ENCODE assay signal across 8 cellular contexts in genomic region chr12:26119391-26119981, GRCh38. TPM values are rescaled to one million over a fixed set of nuclear protein-coding genes. Genes with fewer than 3 reads are reported as not detected.
DNase-seq lines count a peak whose midpoint lies in the region; ATAC-seq and TF ChIP-seq lines count a peak whose summit lies in the region.

No MANE protein-coding gene starts in this region.

- no peak overlapping the region for H3K4me3 Mint-ChIP-seq in progenitor cell of endocrine pancreas (ENCODE audit: low read depth)

- intact Hi-C loops in esophagus muscularis mucosa (cut with DNase I) = no loop called here

- peak; percentile 52 to 62 (median 54) for TF ChIP-seq CTCF in esophagus muscularis mucosa (IDR thresholded peaks at IDR 0.05)
- peak; percentile 68 for TF ChIP-seq CTCF in progenitor cell of endocrine pancreas (IDR thresholded peaks at IDR 0.05; ENCODE audit: unreplicated experiment)

- H3K36me3 Mint-ChIP-seq in progenitor cell of endocrine pancreas (ENCODE audit: insufficient read depth) = no peaks in the 10 kb centered on the region

- H3K9me3 Mint-ChIP-seq in progenitor cell of endocrine pancreas (ENCODE audit: low read depth) = no peaks in the 10 kb centered on the region

- peaks cover 42% of the 10 kb centered on the region for H3K4me1 Mint-ChIP-seq in progenitor cell of endocrine pancreas (ENCODE audit: low read depth)

- no peaks in the 10 kb centered on the region for H3K9me3 ChIP-seq in esophagus muscularis mucosa

- DNase-seq in G401 (ENCODE audit: low spot score) = peak; percentile 86
- DNase-seq in RPMI7951 (ENCODE audit: low read depth) = peak; percentile 70
- DNase-seq in esophagus muscularis mucosa (ENCODE audit: extremely low spot score) = no peak
- DNase-seq in progenitor cell of endocrine pancreas (ENCODE audit: low spot score, unreplicated experiment) = no peak
- DNase-seq in NCI-H1048 (lab: John Stamatoyannopoulos, UW) = no peak
- no peak for DNase-seq in stimulated activated CD4-positive, alpha-beta T cell treated with anti-CD3 and anti-CD28 coated beads, Interleukin-1b, Interleukin-23, amount 100 ng/mL, for 48 hours

- no peak for TF ChIP-seq EP300 in esophagus muscularis mucosa (IDR thresholded peaks at IDR 0.05)

- peak overlapping the region in 1 of 4 donors; percentile 7 for H3K4me3 ChIP-seq in esophagus muscularis mucosa

- peak overlapping the region; percentile 96 to 97 (median 97) for H3K27ac ChIP-seq in esophagus muscularis mucosa (replicated peaks in 1 of 4)

- TF ChIP-seq POLR2A in esophagus muscularis mucosa (IDR thresholded peaks at IDR 0.05; ENCODE audit: low read depth) = no peak

- H3K36me3 ChIP-seq in esophagus muscularis mucosa = no peaks in the 10 kb centered on the region

- no peaks in the 10 kb centered on the region for H3K27me3 ChIP-seq in esophagus muscularis mucosa

- no peak overlapping the region for H3K27ac Mint-ChIP-seq in progenitor cell of endocrine pancreas

- ATAC-seq in HG03354 (IDR thresholded peaks at IDR 0.05; ENCODE audit: poor library complexity, severe bottlenecking, unreplicated experiment) = peak; percentile 61
- no peak for ATAC-seq in HG02885 (IDR thresholded peaks at IDR 0.05; ENCODE audit: poor library complexity, unreplicated experiment)

- in situ Hi-C loops in G401 (cut with HindIII; ENCODE audit: low sequenced_read_pairs) = no loop called here

- peaks cover 63% of the 10 kb centered on the region for H3K27me3 Mint-ChIP-seq in progenitor cell of endocrine pancreas

- peaks cover 36 to 77% (median 71%) of the 10 kb centered on the region in 4 donors for H3K4me1 ChIP-seq in esophagus muscularis mucosa

- WGBS in esophagus muscularis mucosa = 17% methylated on average over 2 of the region's 2 CpGs

RNA-seq across cellular contexts. Expression of gene BHLHE41, which starts 5.4 kb away (rescaled TPM):
- 1.4 and 2.8 TPM in 2 replicates for total RNA-seq in G401 (2014; rRNA removed; shearing (Covaris generic))
- total RNA-seq in RPMI7951 (2014; rRNA removed; shearing (Covaris generic)) = 7.8 and 9.1 TPM in 2 replicates
- total RNA-seq in esophagus muscularis mucosa (10 to 100 TPM in 3 of 4 donors, 1 to 10 TPM in 1; 6.3 to 20.0 (median 14.8) TPM), progenitor cell of endocrine pancreas (0.46 and 0.78 TPM in 2 replicates)

Comparison
In these comparisons a context has a peak if more than half of its experiments do, and no peak if none do; other contexts are left out.
1. DNase-seq: peak in G401 (single experiment) and RPMI7951 (single experiment); none in esophagus muscularis mucosa (single experiment), progenitor cell of endocrine pancreas (single experiment), NCI-H1048 (single experiment) and stimulated activated CD4-positive, alpha-beta T cell treated with anti-CD3 and anti-CD28 coated beads, Interleukin-1b, Interleukin-23, amount 100 ng/mL, for 48 hours (single experiment).